8 cellular contexts compared by ENCODE assay signal in genomic region chr18:51537487-51537886, GRCh38.
DNase-seq lines count a peak whose midpoint lies in the region; ATAC-seq and TF ChIP-seq lines count a peak whose summit lies in the region.

No MANE protein-coding gene starts in this region.

- peak; percentile 75 for ATAC-seq in GM19328 (IDR thresholded peaks at IDR 0.05; ENCODE audit: unreplicated experiment)

- H3K9me3 ChIP-seq in SK-N-SH (no peaks in the 10 kb centered on the region), left ventricle myocardium inferior (replicated peaks) (no peaks in the 10 kb centered on the region), testis (no peaks in the 10 kb centered on the region)

- H3K4me1 ChIP-seq in SK-N-SH (ENCODE audit: control insufficient read depth in 1 of 2, insufficient read depth in 2 of 2, low read depth in 1 of 2, low read length in 1 of 2): no peaks in the 10 kb centered on the region; a peak in 1 of 4 replicates
- H3K4me1 ChIP-seq in left ventricle myocardium inferior: peaks cover 13% of the 10 kb centered on the region
- no peaks in the 10 kb centered on the region for H3K4me1 ChIP-seq in testis

- no peak for TF ChIP-seq POLR2A in testis (IDR thresholded peaks at IDR 0.05)

- peak; percentile 24 for DNase-seq in A172 (ENCODE audit: low spot score)
- peak; percentile 65 for DNase-seq in HT1080 (ENCODE audit: low read depth)
- DNase-seq in SK-N-SH: peak; percentile 50
- peak; percentile 21 for DNase-seq in left ventricle myocardium inferior
- peak; percentile 68 for DNase-seq in testis
- DNase-seq in EL: no peak
- DNase-seq in epidermal melanocyte (ENCODE audit: insufficient read length, low spot score): no peak

- H3K9ac ChIP-seq in SK-N-SH: no peak overlapping the region

- TF ChIP-seq RAD21 in SK-N-SH (IDR thresholded peaks at IDR 0.05; ENCODE audit: low read length): peak; percentile 69

- TF ChIP-seq EP300 in SK-N-SH (IDR thresholded peaks at IDR 0.05; ENCODE audit: borderline replicate concordance in 1 of 2, low read depth in 1 of 2, low read length in 1 of 2): no peak

- H3K36me3 ChIP-seq in SK-N-SH (replicated peaks in 1 of 2; ENCODE audit: control insufficient read depth in 1 of 2, insufficient read depth in 2 of 2, low read length in 1 of 2): no peaks in the 10 kb centered on the region
- no peaks in the 10 kb centered on the region for H3K36me3 ChIP-seq in left ventricle myocardium inferior
- H3K36me3 ChIP-seq in testis (ENCODE audit: low read depth, missing control alignments): no peaks in the 10 kb centered on the region

- H3F3A ChIP-seq in SK-N-SH (replicated peaks; ENCODE audit: insufficient read depth): no peaks in the 10 kb centered on the region

- H3K27ac ChIP-seq in SK-N-SH (ENCODE audit: low read depth in 2 of 2, low read length in 1 of 2) (no peak overlapping the region), left ventricle myocardium inferior (replicated peaks) (no peak overlapping the region), testis (no peak overlapping the region)

- H3K4me2 ChIP-seq in SK-N-SH: no peak overlapping the region

- no peak overlapping the region for H2AFZ ChIP-seq in SK-N-SH (ENCODE audit: low read depth)

- no peaks in the 10 kb centered on the region for H3K27me3 ChIP-seq in SK-N-SH (ENCODE audit: insufficient read depth)
- H3K27me3 ChIP-seq in left ventricle myocardium inferior (ENCODE audit: low read depth): no peaks in the 10 kb centered on the region
- no peaks in the 10 kb centered on the region for H3K27me3 ChIP-seq in testis

- CTCF ChIA-PET in SK-N-SH (lab: Yijun Ruan, JAX): interaction anchor here (2.9 kb wide), 1 partner anchor 426 kb away, joined by 11 read pairs; no protein-coding TSS in a partner anchor

- no peaks in the 10 kb centered on the region for H3K9me2 ChIP-seq in SK-N-SH

- peak; percentile 48 for TF ChIP-seq CTCF in SK-N-SH (IDR thresholded peaks at IDR 0.05)
- peak; percentile 58 for TF ChIP-seq CTCF in left ventricle myocardium inferior (IDR thresholded peaks at IDR 0.05; ENCODE audit: borderline replicate concordance)
- TF ChIP-seq CTCF in testis (IDR thresholded peaks at IDR 0.05): no peak

- H3K4me3 ChIP-seq in SK-N-SH (ENCODE audit: low read depth in 2 of 2, low read length in 1 of 2) (no peak overlapping the region), left ventricle myocardium inferior (no peak overlapping the region), testis (no peak overlapping the region)

- H4K20me1 ChIP-seq in SK-N-SH (ENCODE audit: insufficient read depth): no peaks in the 10 kb centered on the region

- WGBS in SK-N-SH (ENCODE audit: low lambda C conversion rate): 8% methylated on average over 6 of the region's 6 CpGs
- 29 to 30% methylated on average over 6 of the region's 6 CpGs for WGBS in testis, 2 donors

- intact Hi-C loops in left ventricle myocardium inferior (cut with micrococcal nuclease) (no loop called here), testis (cut with DNase I; ENCODE audit: low total_unique reads) (no loop called here)

- H3K79me2 ChIP-seq in SK-N-SH (ENCODE audit: insufficient read depth): no peaks in the 10 kb centered on the region

- POLR2A ChIA-PET in SK-N-SH (lab: Yijun Ruan, JAX): no interaction called here

TF ChIP-seq in SK-N-SH, 30 proteins besides CTCF, POLR2A, EP300 and RAD21:
- no peak for TF ChIP-seq MAX (IDR thresholded peaks at IDR 0.05; ENCODE audit: low read depth)
- TF ChIP-seq TCF12 (IDR thresholded peaks at IDR 0.05): no peak
- TF ChIP-seq SMC3 (IDR thresholded peaks at IDR 0.05; ENCODE audit: low read depth, low read length): peak; percentile 45
- no peak for TF ChIP-seq JUND (IDR thresholded peaks at IDR 0.05)
- no peak for TF ChIP-seq GABPA (IDR thresholded peaks at IDR 0.05; ENCODE audit: low read depth)
- TF ChIP-seq FOXJ3 (CRISPR knock-in tag; IDR thresholded peaks at IDR 0.05): no peak
- TF ChIP-seq YY1 (IDR thresholded peaks at IDR 0.05; ENCODE audit: low read depth): no peak
- no peak for TF ChIP-seq ELF1 (IDR thresholded peaks at IDR 0.05)
TF ChIP-seq in SK-N-SH: peak in this region for 1.

Comparison
In these comparisons a context has a peak if more than half of its experiments do, and no peak if none do; other contexts are left out.
1. DNase-seq: peak in A172 (single experiment), HT1080 (single experiment), SK-N-SH (single experiment), left ventricle myocardium inferior (single experiment) and testis (single experiment); none in EL (single experiment) and epidermal melanocyte (single experiment).
2. CTCF ChIP-seq: peak in SK-N-SH (single experiment) and left ventricle myocardium inferior (single experiment); none in testis (0 of 3).